Comparison of ENCODE assay signal across 23 cellular contexts in the genomic region with DNA sequence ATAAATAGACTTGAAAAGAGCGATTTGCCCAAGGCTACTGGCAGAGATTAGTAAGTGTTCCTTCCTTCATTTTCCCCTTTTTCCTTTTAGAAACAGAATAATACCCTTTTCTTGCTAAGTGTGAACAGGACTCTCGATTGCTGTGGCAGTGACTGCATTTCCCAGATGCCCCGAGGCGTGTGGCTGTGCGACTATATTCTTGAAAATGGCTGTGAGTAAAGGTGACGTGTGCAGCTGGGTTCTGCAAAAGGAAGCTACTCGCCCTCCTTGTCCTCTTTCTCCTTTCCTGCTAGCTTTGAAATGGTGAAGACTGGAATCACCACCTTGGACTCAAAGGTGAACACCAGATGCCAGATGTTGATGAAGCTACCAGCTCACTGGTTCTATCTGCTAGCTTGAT.
"Had no signal": no experiment of that assay in that cellular context is flagged by ENCODE, and none has a peak within 500 bp of the region (broad histone marks: within the 10 kb centered on the region; RNA-seq: fewer than 3 reads in every experiment).

No MANE protein-coding gene starts in this region.

- FAIRE-seq: kidney had no signal

- H3K27ac ChIP-seq: coronary artery, hepatocyte, left ventricle myocardium inferior, lower lobe of right lung, spleen, testis, transverse colon had no signal

- ATAC-seq: esophagus mucosa; left cardiac atrium; lower lobe of right lung; natural killer cell; sciatic nerve; stimulated activated naive B cell treated with anti-CD40 and anti-IgM and Interleukin-4, amounts not matched to agents 10 μg/mL and 1 μg/mL and 100 μg/mL, for 72 hours; stimulated activated naive CD8-positive, alpha-beta T cell treated with anti-CD3 and anti-CD28 coated beads, Interleukin-15, amount 100 ng/mL, for 72 hours had no signal

- H3K9me3 ChIP-seq: left ventricle myocardium inferior, lower lobe of right lung, spleen, testis, transverse colon had no signal

- H3K9me3 Mint-ChIP-seq: endodermal cell; memory B cell; mesothelial cell of epicardium; natural killer cell; stimulated activated naive B cell treated with anti-CD40 and anti-IgM and Interleukin-4, amounts not matched to agents 10 μg/mL and 1 μg/mL and 100 μg/mL, for 72 hours; stimulated activated naive CD8-positive, alpha-beta T cell treated with anti-CD3 and anti-CD28 coated beads, Interleukin-15, amount 100 ng/mL, for 72 hours had no signal

- H3K27me3 ChIP-seq: hepatocyte, spleen, testis, transverse colon had no signal

- H3K4me2 ChIP-seq: hepatocyte had no signal

- H2AFZ ChIP-seq: hepatocyte had no signal

- H3K27ac Mint-ChIP-seq: endodermal cell; memory B cell; mesothelial cell of epicardium; natural killer cell; stimulated activated naive B cell treated with anti-CD40 and anti-IgM and Interleukin-4, amounts not matched to agents 10 μg/mL and 1 μg/mL and 100 μg/mL, for 72 hours; stimulated activated naive CD8-positive, alpha-beta T cell treated with anti-CD3 and anti-CD28 coated beads, Interleukin-15, amount 100 ng/mL, for 72 hours had no signal

- H3K4me1 ChIP-seq: lower lobe of right lung, spleen, testis, transverse colon had no signal

- H3K79me2 ChIP-seq: hepatocyte had no signal

- H3K4me3 ChIP-seq: coronary artery, hepatocyte, left ventricle myocardium inferior, lower lobe of right lung, spleen, testis, transverse colon had no signal

- H3K4me3 Mint-ChIP-seq: endodermal cell; memory B cell; mesothelial cell of epicardium; natural killer cell; stimulated activated naive B cell treated with anti-CD40 and anti-IgM and Interleukin-4, amounts not matched to agents 10 μg/mL and 1 μg/mL and 100 μg/mL, for 72 hours; stimulated activated naive CD8-positive, alpha-beta T cell treated with anti-CD3 and anti-CD28 coated beads, Interleukin-15, amount 100 ng/mL, for 72 hours had no signal

- H3K36me3 Mint-ChIP-seq: mesothelial cell of epicardium, natural killer cell had no signal

- H3K36me3 ChIP-seq: left ventricle myocardium inferior, lower lobe of right lung, spleen, transverse colon had no signal

- DNase-seq: effector CD4-positive, alpha-beta T cell; endodermal cell; head of caudate nucleus; kidney; left cardiac atrium; left ventricle myocardium inferior; lower lobe of right lung; natural killer cell; posterior cingulate gyrus; spleen; stimulated activated CD4-positive, alpha-beta T cell treated with anti-CD3 and anti-CD28 coated beads, Interleukin-15, amount 100 ng/mL, for 24 hours; stimulated activated CD4-positive, alpha-beta T cell treated with anti-CD3 and anti-CD28 coated beads, Interleukin-1b, Interleukin-23, amount 100 ng/mL, for 48 hours; stimulated activated CD4-positive, alpha-beta T cell treated with anti-CD3 and anti-CD28 coated beads, Interleukin-4, amount 100 ng/mL, for 4 hours; stimulated activated naive B cell treated with anti-CD40 and anti-IgM and Interleukin-4, amounts not matched to agents 10 μg/mL and 1 μg/mL and 100 μg/mL, for 72 hours; stimulated activated naive CD8-positive, alpha-beta T cell treated with anti-CD3 and anti-CD28 coated beads, Interleukin-15, amount 100 ng/mL, for 72 hours; testis; transverse colon had no signal

- H3K27me3 Mint-ChIP-seq: stimulated activated naive CD8-positive, alpha-beta T cell treated with anti-CD3 and anti-CD28 coated beads, Interleukin-15, amount 100 ng/mL, for 72 hours had no signal
